24 cellular contexts compared by ENCODE assay signal in genomic region chr19:15191514-15191913, GRCh38. TPM values are rescaled to one million over a fixed set of nuclear protein-coding genes. Genes with fewer than 3 reads are reported as not detected.
"Had no signal": no experiment of that assay in that cellular context is flagged by ENCODE, and none has a peak within 500 bp of the region (broad histone marks: within the 10 kb centered on the region; RNA-seq: fewer than 3 reads in every experiment).

No MANE protein-coding gene starts in this region.

- DNase-seq: MV-4-11, NCI-H1048, NCI-H1105, NCI-H1417, NCI-H1436 treated with DMSO at 0.1 percent for 48 hours, NCI-H1694 treated with DMSO at 0.1 percent for 48 hours, NCI-H1930, NCI-H2081, NCI-H2107, NCI-H2227 treated with DMSO at 0.1 percent for 48 hours, NCI-H524 treated with DMSO at 0.1 percent for 48 hours, NCI-H69, NCI-H774, Right ventricle myocardium superior, RPMI8226, SIG-M5 had no signal

- ATAC-seq: HepG2, K562 had no signal

- H3K9me3 ChIP-seq: SJSA1 had no signal

- H3K9ac ChIP-seq: KMS-11 had no signal

- H3K27me3 ChIP-seq: SJSA1 had no signal

- H3K4me2 ChIP-seq: KMS-11 had no signal

- H3K4me3 ChIP-seq: K562, SJSA1, SK-N-MC had no signal

- H3K27ac ChIP-seq: KMS-11, SJSA1, SK-N-MC had no signal

RNA-seq across cellular contexts. Expression of gene NOTCH3, which starts 9.3 kb away (rescaled TPM):
- polyA plus RNA-seq: IgD-negative memory B cell had no signal

RNA-seq across cellular contexts. Expression of gene EPHX3, which starts 40.7 kb away (rescaled TPM):
- total RNA-seq: HT1080, LHCN-M2 had no signal
- polyA plus RNA-seq: IgD-negative memory B cell, K562 had no signal
